ENCODE assay signal across 33 cellular contexts in the genomic region with DNA sequence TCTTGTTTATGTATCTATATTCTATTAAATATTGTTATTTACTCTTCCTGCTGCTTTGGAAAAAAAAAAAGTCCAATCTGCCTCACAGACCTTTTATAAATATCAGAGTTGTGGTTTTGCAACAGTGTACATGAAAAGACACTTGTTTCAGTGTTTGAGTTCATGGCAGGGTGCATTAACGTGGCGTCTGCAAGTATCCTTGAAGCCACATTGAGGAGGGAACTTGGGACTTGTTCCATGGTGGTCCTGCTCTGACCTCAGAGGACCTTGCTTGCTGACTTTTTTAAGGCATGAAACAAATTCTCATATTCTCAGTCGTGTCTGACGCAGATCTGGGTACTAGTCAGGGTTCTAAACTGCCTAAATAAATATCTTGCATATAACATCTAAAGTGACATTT. TPM values are rescaled to one million over a fixed set of nuclear protein-coding genes. Genes with fewer than 3 reads are reported as not detected.
DNase-seq lines count a peak whose midpoint lies in the region; ATAC-seq, FAIRE-seq and TF ChIP-seq lines count a peak whose summit lies in the region.
"Had no signal": no experiment of that assay in that cellular context is flagged by ENCODE, and none has a peak within 500 bp of the region (broad histone marks: within the 10 kb centered on the region; RNA-seq: fewer than 3 reads in every experiment).

No MANE protein-coding gene starts in this region.

- H3K4me1 Mint-ChIP-seq in activated T-helper 2 cell treated with anti-CD3 and anti-CD28 coated beads, Interferon-gamma antibody, Interleukin-2, Interleukin-4, amounts not matched to agents 10 μg/mL and 5 μg/mL and 100 μg/mL, durations not matched to agents 14 hours and 24 hours and 36 hours (ENCODE audit: low read depth), result no peaks in the 10 kb centered on the region
- H3K4me1 Mint-ChIP-seq: activated naive CD4-positive, alpha-beta T cell treated with anti-CD3 and anti-CD28 coated beads, Interleukin-2, amount 10 ng/mL, durations not matched to agents 7 days and 5 days; naive thymus-derived CD8-positive, alpha-beta T cell had no signal

- H3K36me3 Mint-ChIP-seq in activated T-helper 2 cell treated with anti-CD3 and anti-CD28 coated beads, Interferon-gamma antibody, Interleukin-2, Interleukin-4, amounts not matched to agents 10 μg/mL and 5 μg/mL and 100 μg/mL, durations not matched to agents 14 hours and 24 hours and 36 hours (ENCODE audit: low read depth), result no peaks in the 10 kb centered on the region
- H3K36me3 Mint-ChIP-seq: activated naive CD4-positive, alpha-beta T cell treated with anti-CD3 and anti-CD28 coated beads, Interleukin-2, amount 10 ng/mL, durations not matched to agents 7 days and 5 days; naive thymus-derived CD8-positive, alpha-beta T cell had no signal

- WGBS in HepG2 (ENCODE audit: low lambda C conversion rate), result 86% methylated on average over 4 of the region's 4 CpGs
- 69% methylated on average over 4 of the region's 4 CpGs for WGBS in right lobe of liver (ENCODE audit: insufficient coverage, low coverage, low lambda C conversion rate, missing lambda C conversion rate)

- H3K79me2 ChIP-seq in HepG2 (ENCODE audit: insufficient read depth, low read length) (peaks cover 72% of the 10 kb centered on the region), osteoblast (ENCODE audit: insufficient read depth, low read length) (peaks cover 97% of the 10 kb centered on the region)

- no peak overlapping the region for H3K9ac ChIP-seq in HepG2 (ENCODE audit: insufficient read depth, low read depth, low read length)

- intact Hi-C loops in HepG2 (cut with micrococcal nuclease; ENCODE audit: unreplicated experiment) (loop anchor here (5.0 kb wide), 1 partner anchor 42 kb away; no protein-coding TSS in a partner anchor), right lobe of liver (cut with DNase I) (no loop called here), upper lobe of right lung (cut with DNase I) (no loop called here)
- intact Hi-C loops in activated T-helper 2 cell treated with anti-CD3 and anti-CD28 coated beads, Interferon-gamma antibody, Interleukin-2, Interleukin-4, amounts not matched to agents 10 μg/mL and 5 μg/mL and 100 μg/mL, durations not matched to agents 14 hours and 24 hours and 36 hours (cut with micrococcal nuclease), result no loop called here

- TF ChIP-seq CTCF in HepG2 (CRISPR knock-in tag; IDR thresholded peaks at IDR 0.05), result no peak
- no peak for TF ChIP-seq CTCF in right lobe of liver (IDR thresholded peaks at IDR 0.05)
- no peak for TF ChIP-seq CTCF in brain microvascular endothelial cell (IDR thresholded peaks at IDR 0.05; ENCODE audit: low read depth, low read length, missing control alignments)
- no peak for TF ChIP-seq CTCF in osteoblast (IDR thresholded peaks at IDR 0.05; ENCODE audit: extremely low read depth, low read depth, low read length)
- no peak for TF ChIP-seq CTCF in upper lobe of right lung (IDR thresholded peaks at IDR 0.05)

- no peak overlapping the region for H2AFZ ChIP-seq in HepG2 (ENCODE audit: low read length)
- H2AFZ ChIP-seq in osteoblast (ENCODE audit: low read length), result no peak overlapping the region
- H2AFZ ChIP-seq: PC-9 had no signal

- no peak for TF ChIP-seq POLR2A in HepG2 (IDR thresholded peaks at IDR 0.05; ENCODE audit: insufficient read depth in 1 of 2, low read depth in 2 of 2, low read length in 2 of 2)
- TF ChIP-seq POLR2A in right lobe of liver (IDR thresholded peaks at IDR 0.05), result no peak

- peak overlapping the region; percentile 16 for H3K27ac ChIP-seq in HepG2 (ENCODE audit: extremely low read length, insufficient read depth, low read length)
- H3K27ac ChIP-seq in right lobe of liver, result no peak overlapping the region
- H3K27ac ChIP-seq in brain microvascular endothelial cell, result peak overlapping the region; percentile 78
- peak overlapping the region; percentile 50 for H3K27ac ChIP-seq in osteoblast (ENCODE audit: low read depth, low read length)
- peak overlapping the region; percentile 56 for H3K27ac ChIP-seq in upper lobe of right lung
- H3K27ac ChIP-seq: colonic mucosa, HL-60, PC-9 had no signal

- peaks cover 7% of the 10 kb centered on the region for H3K27me3 Mint-ChIP-seq in activated T-helper 2 cell treated with anti-CD3 and anti-CD28 coated beads, Interferon-gamma antibody, Interleukin-2, Interleukin-4, amounts not matched to agents 10 μg/mL and 5 μg/mL and 100 μg/mL, durations not matched to agents 14 hours and 24 hours and 36 hours (ENCODE audit: low read depth)
- H3K27me3 Mint-ChIP-seq: effector memory CD8-positive, alpha-beta T cell; naive thymus-derived CD8-positive, alpha-beta T cell had no signal

- H4K20me1 ChIP-seq in HepG2 (ENCODE audit: insufficient read depth, low read length) (peaks cover 16% of the 10 kb centered on the region; the same call in 1 of the 2 replicates), osteoblast (ENCODE audit: insufficient read depth, low read length) (peaks cover 33% of the 10 kb centered on the region)

- H3K27ac Mint-ChIP-seq in activated T-helper 2 cell treated with anti-CD3 and anti-CD28 coated beads, Interferon-gamma antibody, Interleukin-2, Interleukin-4, amounts not matched to agents 10 μg/mL and 5 μg/mL and 100 μg/mL, durations not matched to agents 14 hours and 24 hours and 36 hours, result no peak overlapping the region
- H3K27ac Mint-ChIP-seq: activated naive CD4-positive, alpha-beta T cell treated with anti-CD3 and anti-CD28 coated beads, Interleukin-2, amount 10 ng/mL, durations not matched to agents 7 days and 5 days; activated T-helper 1 cell treated with anti-CD3 and anti-CD28 coated beads, Interleukin-12 subunit alpha, Interleukin-12 subunit beta, Interleukin-2, Interleukin-4 antibody, amounts not matched to agents 30 ng/mL and 10 ng/mL and 1 ng/mL, durations not matched to agents 14 hours and 24 hours and 36 hours; effector memory CD8-positive, alpha-beta T cell; naive thymus-derived CD8-positive, alpha-beta T cell had no signal

- FAIRE-seq in HepG2 (lab: Jason Lieb, UNC), result no peak

- no peaks in the 10 kb centered on the region for H3K9me3 Mint-ChIP-seq in activated T-helper 2 cell treated with anti-CD3 and anti-CD28 coated beads, Interferon-gamma antibody, Interleukin-2, Interleukin-4, amounts not matched to agents 10 μg/mL and 5 μg/mL and 100 μg/mL, durations not matched to agents 14 hours and 24 hours and 36 hours
- H3K9me3 Mint-ChIP-seq: activated naive CD4-positive, alpha-beta T cell treated with anti-CD3 and anti-CD28 coated beads, Interleukin-2, amount 10 ng/mL, durations not matched to agents 7 days and 5 days; activated T-helper 1 cell treated with anti-CD3 and anti-CD28 coated beads, Interleukin-12 subunit alpha, Interleukin-12 subunit beta, Interleukin-2, Interleukin-4 antibody, amounts not matched to agents 30 ng/mL and 10 ng/mL and 1 ng/mL, durations not matched to agents 14 hours and 24 hours and 36 hours; effector memory CD8-positive, alpha-beta T cell; naive thymus-derived CD8-positive, alpha-beta T cell had no signal

- DNase-seq in HepG2 (ENCODE audit: low spot score) (no peak), right lobe of liver (no peak), brain microvascular endothelial cell (no peak), osteoblast (ENCODE audit: insufficient read length, low spot score, missing footprints) (no peak), upper lobe of right lung (no peak), foreskin melanocyte (no peak)
- no peak for DNase-seq in activated T-helper 2 cell treated with anti-CD3 and anti-CD28 coated beads, Interferon-gamma antibody, Interleukin-2, Interleukin-4, amounts not matched to agents 10 μg/mL and 5 μg/mL and 100 μg/mL, durations not matched to agents 14 hours and 24 hours and 36 hours (ENCODE audit: low spot score)
- DNase-seq: activated CD4-positive, alpha-beta T cell treated with anti-CD3 and anti-CD28 coated beads, Interleukin-2, amount 50 U/mL, for 48 hours; activated CD4-positive, CD25-positive, alpha-beta regulatory T cell; activated naive CD4-positive, alpha-beta T cell treated with anti-CD3 and anti-CD28 coated beads, Interleukin-2, amount 10 ng/mL, durations not matched to agents 7 days and 5 days; amniotic stem cell; C1 segment of cervical spinal cord; colonic mucosa; COR-L47; DMS53; effector memory CD8-positive, alpha-beta T cell; esophagus squamous epithelium; GDM1; naive thymus-derived CD8-positive, alpha-beta T cell; NCI-H1048; NCI-H1694 treated with DMSO at 0.1 percent for 48 hours; NCI-H524; NK-92 treated with Interleukin-12 subunit alpha and Interleukin-12 subunit beta, amount 100 ng/mL, for 24 hours; nucleus accumbens; PC-9; SIG-M5; stimulated activated CD4-positive, alpha-beta T cell treated with anti-CD3 and anti-CD28 coated beads, Interleukin-2, amount 100 ng/mL, for 24 hours; stomach had no signal

- H3K36me3 ChIP-seq in HepG2 (replicated peaks in 1 of 2; ENCODE audit: control insufficient read depth in 1 of 2, insufficient read depth in 2 of 2, low read length in 2 of 2) (peaks cover 7 to 10% of the 10 kb centered on the region in 2 experiments; a peak in 4 of 5 replicates), right lobe of liver (no peaks in the 10 kb centered on the region), brain microvascular endothelial cell (replicated peaks) (no peaks in the 10 kb centered on the region), osteoblast (ENCODE audit: insufficient read depth, low read length) (peaks cover 26% of the 10 kb centered on the region), upper lobe of right lung (no peaks in the 10 kb centered on the region)
- H3K36me3 ChIP-seq: breast epithelium, colonic mucosa, esophagus squamous epithelium, stomach had no signal

- no TSS peak for BruUV-seq in HepG2 (replicated peaks; lab: Mats Ljungman, UMichigan)

- H3K4me3 Mint-ChIP-seq in activated T-helper 2 cell treated with anti-CD3 and anti-CD28 coated beads, Interferon-gamma antibody, Interleukin-2, Interleukin-4, amounts not matched to agents 10 μg/mL and 5 μg/mL and 100 μg/mL, durations not matched to agents 14 hours and 24 hours and 36 hours (ENCODE audit: low read depth), result no peak overlapping the region
- H3K4me3 Mint-ChIP-seq: activated naive CD4-positive, alpha-beta T cell treated with anti-CD3 and anti-CD28 coated beads, Interleukin-2, amount 10 ng/mL, durations not matched to agents 7 days and 5 days; activated T-helper 1 cell treated with anti-CD3 and anti-CD28 coated beads, Interleukin-12 subunit alpha, Interleukin-12 subunit beta, Interleukin-2, Interleukin-4 antibody, amounts not matched to agents 30 ng/mL and 10 ng/mL and 1 ng/mL, durations not matched to agents 14 hours and 24 hours and 36 hours; effector memory CD8-positive, alpha-beta T cell; naive thymus-derived CD8-positive, alpha-beta T cell had no signal

- ATAC-seq in HepG2 (no peak), right lobe of liver (no peak), upper lobe of right lung (no peak), GM19452 (IDR thresholded peaks at IDR 0.05; ENCODE audit: unreplicated experiment) (no peak)
- ATAC-seq: effector memory CD8-positive, alpha-beta T cell; naive thymus-derived CD8-positive, alpha-beta T cell had no signal

- CTCF ChIA-PET in HepG2 (lab: Yijun Ruan, JAX; ENCODE audit: low intra/inter-chr PET ratio, low total read pairs), result no interaction called here

- no peaks in the 10 kb centered on the region for H3K9me3 ChIP-seq in HepG2 (ENCODE audit: low read length)
- H3K9me3 ChIP-seq in right lobe of liver, result no peaks in the 10 kb centered on the region
- no peaks in the 10 kb centered on the region for H3K9me3 ChIP-seq in osteoblast (ENCODE audit: low read depth, low read length)
- no peaks in the 10 kb centered on the region for H3K9me3 ChIP-seq in upper lobe of right lung
- H3K9me3 ChIP-seq: breast epithelium, colonic mucosa, esophagus squamous epithelium, stomach had no signal

- H3K4me3 ChIP-seq in HepG2 (replicated peaks in 1 of 3; ENCODE audit: insufficient read depth in 1 of 3, low read depth in 2 of 3, low read length in 3 of 3), result no peak overlapping the region
- H3K4me3 ChIP-seq in right lobe of liver, result no peak overlapping the region
- H3K4me3 ChIP-seq in brain microvascular endothelial cell (ENCODE audit: low read depth, low read length), result no peak overlapping the region
- H3K4me3 ChIP-seq in osteoblast (ENCODE audit: insufficient read depth, low read length), result no peak overlapping the region
- H3K4me3 ChIP-seq in upper lobe of right lung, result no peak overlapping the region
- H3K4me3 ChIP-seq: breast epithelium, colonic mucosa, esophagus squamous epithelium, PC-9, skin epidermis, stomach had no signal

- no peak overlapping the region for H3K4me2 ChIP-seq in HepG2 (ENCODE audit: low read depth, low read length)
- H3K4me2 ChIP-seq in osteoblast (ENCODE audit: insufficient read depth, low read length), result no peak overlapping the region
- H3K4me2 ChIP-seq: PC-9 had no signal

- POLR2A ChIA-PET in HepG2 (lab: Yijun Ruan, JAX), result no interaction called here

- H3K27me3 ChIP-seq in HepG2 (ENCODE audit: control insufficient read depth in 1 of 2, insufficient read depth in 2 of 2, low read length in 2 of 2), result no peaks in the 10 kb centered on the region
- H3K27me3 ChIP-seq in right lobe of liver, result no peaks in the 10 kb centered on the region
- no peaks in the 10 kb centered on the region for H3K27me3 ChIP-seq in brain microvascular endothelial cell (replicated peaks)
- H3K27me3 ChIP-seq in osteoblast (ENCODE audit: insufficient read depth, low read length), result no peaks in the 10 kb centered on the region
- no peaks in the 10 kb centered on the region for H3K27me3 ChIP-seq in upper lobe of right lung
- H3K27me3 ChIP-seq: breast epithelium, colonic mucosa, esophagus squamous epithelium, stomach had no signal

- TF ChIP-seq RAD21 in HepG2 (CRISPR knock-in tag; IDR thresholded peaks at IDR 0.05), result no peak

- in situ Hi-C loops in HepG2 (cut with HindIII; ENCODE audit: extremely low pct_ligation_motif_present, low pct_unique_long_range_greater_than_20kb) (no loop called here), brain microvascular endothelial cell (cut with HindIII; ENCODE audit: low pct_ligation_motif_present, low sequenced_read_pairs) (no loop called here)

- TF ChIP-seq EP300 in HepG2 (IDR thresholded peaks at IDR 0.05; ENCODE audit: low read depth in 2 of 2, low read length in 2 of 2) (no peak; a peak in 1 of 4 replicates), HepG2 (CRISPR knock-in tag; IDR thresholded peaks at IDR 0.05; ENCODE audit: borderline replicate concordance) (no peak)

- H3K4me1 ChIP-seq in HepG2 (ENCODE audit: insufficient read depth, low read length), result peaks cover 39% of the 10 kb centered on the region
- peaks cover 0 to 12% (median 0%) of the 10 kb centered on the region in 4 donors for H3K4me1 ChIP-seq in right lobe of liver
- peaks cover 81% of the 10 kb centered on the region for H3K4me1 ChIP-seq in osteoblast (ENCODE audit: insufficient read depth, low read length)
- peaks cover 45% of the 10 kb centered on the region for H3K4me1 ChIP-seq in upper lobe of right lung
- H3K4me1 ChIP-seq: colonic mucosa had no signal

RNA-seq across cellular contexts. Expression of a gene that starts 55.1 kb away (rescaled TPM):
- total RNA-seq in HepG2 (2016; rRNA removed; fragmentation: Illumina TruSeq; extraction: Trizol), result 21.5 and 39.1 TPM in 2 replicates
- 87.0 and 95.7 TPM in 2 replicates for total RNA-seq in HepG2 (2016; cell fraction: cytosol; rRNA removed; fragmentation: Illumina TruSeq; extraction: Trizol; ENCODE audit: low read depth)
- 19.5 and 37.7 TPM in 2 replicates for total RNA-seq in HepG2 (2016; cell fraction: insoluble cytoplasmic fraction; rRNA removed; fragmentation: Illumina TruSeq; extraction: Trizol)
- total RNA-seq in HepG2 (2016; cell fraction: membrane; rRNA removed; fragmentation: Illumina TruSeq; extraction: Trizol), result 21.6 and 24.0 TPM in 2 replicates
- total RNA-seq in HepG2 (2016; cell fraction: nucleus; rRNA removed; fragmentation: Illumina TruSeq; extraction: Trizol), result 70.5 and 71.4 TPM in 2 replicates
- polyA plus RNA-seq in HepG2 (2011; rRNA removed), result 61.6 and 69.9 TPM in 2 replicates
- 47.0 and 57.8 TPM in 2 replicates for polyA plus RNA-seq in HepG2 (2011; cell fraction: cytosol; rRNA removed)
- 59.9 and 71.8 TPM in 2 replicates for polyA plus RNA-seq in HepG2 (2011; cell fraction: nucleus; rRNA removed)
- polyA plus RNA-seq in HepG2 (2012), result 47.6 and 59.6 TPM in 2 replicates
- 1.1 and 2.4 TPM in 2 replicates for polyA plus RNA-seq in HepG2 (2016; cell fraction: cytosol; fragmentation: Illumina TruSeq; extraction: Trizol; ENCODE audit: low read depth)
- 14.9 and 16.1 TPM in 2 replicates for polyA plus RNA-seq in HepG2 (2016; cell fraction: insoluble cytoplasmic fraction; fragmentation: Illumina TruSeq; extraction: Trizol; ENCODE audit: low read depth)
- polyA plus RNA-seq in HepG2 (2016; cell fraction: membrane; fragmentation: Illumina TruSeq; extraction: Trizol; ENCODE audit: low read depth), result 3.8 and 5.1 TPM in 2 replicates
- 36.1 and 38.6 TPM in 2 replicates for polyA plus RNA-seq in HepG2 (2016; cell fraction: nucleus; fragmentation: Illumina TruSeq; extraction: Trizol; ENCODE audit: insufficient read depth, low read depth)
- 452 and 516 TPM in 2 replicates for polyA minus RNA-seq in HepG2 (2011; rRNA and poly(A)+ RNA removed; ENCODE audit: low replicate concordance)
- polyA minus RNA-seq in HepG2 (2011; cell fraction: cytosol; rRNA and poly(A)+ RNA removed), result 226 and 235 TPM in 2 replicates
- polyA minus RNA-seq in HepG2 (2011; cell fraction: nucleus; rRNA and poly(A)+ RNA removed), result 306 and 348 TPM in 2 replicates
- total RNA-seq in right lobe of liver, result 10 to 100 TPM in 4 of 6 experiments, 1 to 10 TPM in 2; 4.2 to 30.5 (median 16.7) TPM
- total RNA-seq in osteoblast, result 321 and 362 TPM in 2 replicates
- 158 TPM for total RNA-seq in upper lobe of right lung
- total RNA-seq in activated T-helper 2 cell treated with anti-CD3 and anti-CD28 coated beads, Interferon-gamma antibody, Interleukin-2, Interleukin-4, amounts not matched to agents 10 μg/mL and 5 μg/mL and 100 μg/mL, durations not matched to agents 14 hours and 24 hours and 36 hours, result 12.4 and 12.8 TPM in 2 replicates

Comparison
In these comparisons a context has a peak if more than half of its experiments do, and no peak if none do; other contexts are left out.
1. H3K27ac ChIP-seq: peak in HepG2 (single experiment), brain microvascular endothelial cell (single experiment), osteoblast (single experiment) and upper lobe of right lung (single experiment); none in right lobe of liver (0 of 3).